ENCODE assay signal across 13 cellular contexts in genomic region chr2:154696771-154697170, GRCh38. TPM values are rescaled to one million over a fixed set of nuclear protein-coding genes. Genes with fewer than 3 reads are reported as not detected.
DNase-seq lines count a peak whose midpoint lies in the region; ATAC-seq, FAIRE-seq and TF ChIP-seq lines count a peak whose summit lies in the region.
"Had no signal": no experiment of that assay in that cellular context is flagged by ENCODE, and none has a peak within 500 bp of the region (broad histone marks: within the 10 kb centered on the region; RNA-seq: fewer than 3 reads in every experiment).

No MANE protein-coding gene starts in this region.

- intact Hi-C loops in HepG2 (cut with micrococcal nuclease; ENCODE audit: unreplicated experiment) = no loop called here
- intact Hi-C loops in dorsolateral prefrontal cortex (cut with DNase I) = no loop called here
- intact Hi-C loops in mucosa of descending colon (cut with DNase I, micrococcal nuclease) = no loop called here

- 23% methylated on average over 1 of the region's 1 CpG for WGBS in liver
- WGBS in HepG2 (ENCODE audit: low lambda C conversion rate) = 0% methylated on average over 1 of the region's 1 CpG
- WGBS in urinary bladder = 32% methylated on average over 1 of the region's 1 CpG

- peak overlapping the region; percentile 20 to 90 (median 87) for H3K4me3 ChIP-seq in liver (ENCODE audit: low read depth in 1 of 3, low read length in 3 of 3)
- no peak overlapping the region for H3K4me3 ChIP-seq in HepG2 (replicated peaks in 1 of 3; ENCODE audit: insufficient read depth in 1 of 3, low read depth in 2 of 3, low read length in 3 of 3)
- peak overlapping the region in 58 of 59 donors; percentile 11 to 81 (median 66) for H3K4me3 ChIP-seq in dorsolateral prefrontal cortex
- no peak overlapping the region for H3K4me3 ChIP-seq in mucosa of descending colon
- H3K4me3 ChIP-seq in urinary bladder (ENCODE audit: low read depth, low read length) = peak overlapping the region; percentile 47
- H3K4me3 ChIP-seq in effector memory CD4-positive, alpha-beta T cell (ENCODE audit: insufficient read depth, low read depth, low read length, poor library complexity, severe bottlenecking) = no peak overlapping the region
- no peak overlapping the region for H3K4me3 ChIP-seq in Karpas-422 (ENCODE audit: low read length)

- POLR2A ChIA-PET in HepG2 (lab: Yijun Ruan, JAX) = no interaction called here

- ATAC-seq in HepG2 (no peak), mucosa of descending colon (peak; percentile 20)
- ATAC-seq: activated T-cell treated with anti-CD3 and anti-CD28 coated beads, Interleukin-2, amount 50 U/mL, for 72 hours had no signal

- no peaks in the 10 kb centered on the region for H4K20me1 ChIP-seq in HepG2 (ENCODE audit: insufficient read depth, low read length)
- H4K20me1 ChIP-seq in Karpas-422 (ENCODE audit: insufficient read depth, low read depth, low read length) = no peaks in the 10 kb centered on the region

- H3K9ac ChIP-seq in liver (ENCODE audit: low read depth in 1 of 2, low read length in 2 of 2) (no peak overlapping the region), HepG2 (ENCODE audit: insufficient read depth, low read depth, low read length) (no peak overlapping the region), Karpas-422 (ENCODE audit: low read length) (no peak overlapping the region)

- FAIRE-seq in HepG2 (lab: Jason Lieb, UNC) = no peak
- FAIRE-seq: pancreas had no signal

- H3K27ac ChIP-seq in liver (ENCODE audit: low read depth in 1 of 2, low read length in 2 of 2) (peak overlapping the region in 1 of 2 donors; percentile 79), HepG2 (ENCODE audit: extremely low read length, insufficient read depth, low read length) (no peak overlapping the region), dorsolateral prefrontal cortex (peak overlapping the region in 54 of 59 donors; percentile 24 to 96 (median 85)), urinary bladder (ENCODE audit: low read depth) (no peak overlapping the region), Karpas-422 (ENCODE audit: low read length) (no peak overlapping the region)
- H3K27ac ChIP-seq in effector memory CD4-positive, alpha-beta T cell (ENCODE audit: insufficient read depth, low read length, poor library complexity, severe bottlenecking) = no peak overlapping the region
- H3K27ac ChIP-seq: pancreas, uterus had no signal

- H3K9me2 ChIP-seq in Karpas-422 (replicated peaks; ENCODE audit: insufficient read depth, low read length) = no peaks in the 10 kb centered on the region

- no peak for TF ChIP-seq CTCF in liver (IDR thresholded peaks at IDR 0.05; ENCODE audit: low read depth, low read length, missing input control)
- TF ChIP-seq CTCF in HepG2 (CRISPR knock-in tag; IDR thresholded peaks at IDR 0.05) = no peak
- TF ChIP-seq CTCF in dorsolateral prefrontal cortex (IDR thresholded peaks at IDR 0.05 in 54 of 56, conservative IDR thresholded peaks at IDR 0.05 in 2 of 56; ENCODE audit: low read depth in 1 of 56, partially characterized antibody in 56 of 56) = no peak
- no peak for TF ChIP-seq CTCF in mucosa of descending colon (IDR thresholded peaks at IDR 0.05)

- H3K27me3 ChIP-seq in liver (ENCODE audit: control insufficient read depth in 4 of 4, insufficient read depth in 4 of 4, low read length in 3 of 4) (no peaks in the 10 kb centered on the region), HepG2 (ENCODE audit: control insufficient read depth in 1 of 2, insufficient read depth in 2 of 2, low read length in 2 of 2) (peaks cover 0 to 20% of the 10 kb centered on the region in 2 experiments; a peak in 3 of 5 replicates), dorsolateral prefrontal cortex (peaks cover 0 to 14% (median 0%) of the 10 kb centered on the region in 45 donors), Karpas-422 (ENCODE audit: low read length) (no peaks in the 10 kb centered on the region)
- H3K27me3 ChIP-seq in effector memory CD4-positive, alpha-beta T cell (replicated peaks; ENCODE audit: control insufficient read depth, insufficient read depth, low read length, poor library complexity, severe bottlenecking) = no peaks in the 10 kb centered on the region
- H3K27me3 ChIP-seq: pancreas had no signal

- TF ChIP-seq RAD21 in liver (IDR thresholded peaks at IDR 0.05) (peak in 1 of 2 donors; percentile 2), HepG2 (CRISPR knock-in tag; IDR thresholded peaks at IDR 0.05) (no peak)

- in situ Hi-C loops in HepG2 (cut with HindIII; ENCODE audit: extremely low pct_ligation_motif_present, low pct_unique_long_range_greater_than_20kb) = no loop called here

- H3K9me3 ChIP-seq in liver (ENCODE audit: control insufficient read depth in 4 of 4, low read length in 3 of 4) = no peaks in the 10 kb centered on the region
- no peaks in the 10 kb centered on the region for H3K9me3 ChIP-seq in HepG2 (ENCODE audit: low read length)
- H3K9me3 ChIP-seq in mucosa of descending colon = no peaks in the 10 kb centered on the region
- no peaks in the 10 kb centered on the region for H3K9me3 ChIP-seq in effector memory CD4-positive, alpha-beta T cell (ENCODE audit: control insufficient read depth, low read length)
- H3K9me3 ChIP-seq in Karpas-422 (ENCODE audit: low read length) = peaks cover 3% of the 10 kb centered on the region; the same call in 1 of the 2 replicates
- H3K9me3 ChIP-seq: pancreas, uterus had no signal

- TF ChIP-seq EP300 in HepG2 (IDR thresholded peaks at IDR 0.05; ENCODE audit: low read depth in 2 of 2, low read length in 2 of 2) = no peak
- no peak for TF ChIP-seq EP300 in HepG2 (CRISPR knock-in tag; IDR thresholded peaks at IDR 0.05; ENCODE audit: borderline replicate concordance)

- CTCF ChIA-PET in HepG2 (lab: Yijun Ruan, JAX; ENCODE audit: low intra/inter-chr PET ratio, low total read pairs) = no interaction called here

- no TSS peak for BruUV-seq in HepG2 (replicated peaks; lab: Mats Ljungman, UMichigan)

- no peaks in the 10 kb centered on the region for H3K36me3 ChIP-seq in liver (ENCODE audit: control insufficient read depth in 4 of 4, insufficient read depth in 3 of 4, low read depth in 1 of 4, low read length in 3 of 4)
- H3K36me3 ChIP-seq in HepG2 (replicated peaks in 1 of 2; ENCODE audit: control insufficient read depth in 1 of 2, insufficient read depth in 2 of 2, low read length in 2 of 2) = no peaks in the 10 kb centered on the region
- no peaks in the 10 kb centered on the region for H3K36me3 ChIP-seq in mucosa of descending colon (ENCODE audit: low read depth)
- no peaks in the 10 kb centered on the region for H3K36me3 ChIP-seq in urinary bladder (ENCODE audit: insufficient read depth)
- no peaks in the 10 kb centered on the region for H3K36me3 ChIP-seq in effector memory CD4-positive, alpha-beta T cell (ENCODE audit: control insufficient read depth, insufficient read depth, low read length)
- no peaks in the 10 kb centered on the region for H3K36me3 ChIP-seq in Karpas-422 (ENCODE audit: insufficient read depth, low read length)
- H3K36me3 ChIP-seq: pancreas, uterus had no signal

- H3K4me1 ChIP-seq in liver (ENCODE audit: control insufficient read depth in 4 of 4, insufficient read depth in 4 of 4, low read length in 3 of 4) (peaks cover 0 to 40% (median 17%) of the 10 kb centered on the region in 4 donors), HepG2 (ENCODE audit: insufficient read depth, low read length) (no peaks in the 10 kb centered on the region), mucosa of descending colon (ENCODE audit: low read depth) (peaks cover 20% of the 10 kb centered on the region), urinary bladder (ENCODE audit: insufficient read depth) (no peaks in the 10 kb centered on the region), Karpas-422 (ENCODE audit: low read length) (no peaks in the 10 kb centered on the region)
- no peaks in the 10 kb centered on the region for H3K4me1 ChIP-seq in effector memory CD4-positive, alpha-beta T cell (ENCODE audit: control insufficient read depth, insufficient read depth, low read length, poor library complexity, severe bottlenecking)
- H3K4me1 ChIP-seq: uterus had no signal

- no peaks in the 10 kb centered on the region for H3K79me2 ChIP-seq in HepG2 (ENCODE audit: insufficient read depth, low read length)
- H3K79me2 ChIP-seq in Karpas-422 (ENCODE audit: low read length) = no peaks in the 10 kb centered on the region

- H2AFZ ChIP-seq in HepG2 (ENCODE audit: low read length) (no peak overlapping the region), Karpas-422 (ENCODE audit: low read length) (no peak overlapping the region)

- TF ChIP-seq POLR2A in HepG2 (IDR thresholded peaks at IDR 0.05; ENCODE audit: insufficient read depth in 1 of 2, low read depth in 2 of 2, low read length in 2 of 2) = no peak

- H3K4me2 ChIP-seq in HepG2 (ENCODE audit: low read depth, low read length) = no peak overlapping the region
- no peak overlapping the region for H3K4me2 ChIP-seq in Karpas-422 (ENCODE audit: low read depth, low read length, poor library complexity, severe bottlenecking)

- DNase-seq in HepG2 (ENCODE audit: low spot score) (no peak), dorsolateral prefrontal cortex (no peak), mucosa of descending colon (no peak), Karpas-422 (no peak)
- no peak for DNase-seq in effector memory CD4-positive, alpha-beta T cell
- DNase-seq in activated CD4-positive, alpha-beta T cell treated with anti-CD3 and anti-CD28 coated beads for 1 hour = no peak
- DNase-seq: activated CD4-positive, alpha-beta T cell treated with anti-CD3 and anti-CD28 coated beads, Interleukin-2, amount 10 ng/mL, durations not matched to agents 24 days and 14 days; activated T-cell treated with anti-CD3 and anti-CD28 coated beads, Interleukin-2, amount 50 U/mL, for 72 hours; uterus had no signal

RNA-seq across cellular contexts. Expression of gene KCNJ3, which starts 1.7 kb away (rescaled TPM):
- total RNA-seq in liver (1 to 10 TPM in 1 of 2 donors, under 1 TPM in 1; 0.23 to 1.3 TPM), HepG2 (2016; rRNA removed; fragmentation: Illumina TruSeq; extraction: Trizol) (not detected in 2 replicates), dorsolateral prefrontal cortex (10 to 100 TPM; 15.7 to 78.4 (median 50.4) TPM), mucosa of descending colon (under 1 TPM; 0.29 to 0.54 (median 0.38) TPM), urinary bladder (2.3 TPM)
- polyA plus RNA-seq in liver (under 1 TPM; 0.39 to 0.47 TPM), HepG2 (2011; rRNA removed) (not detected in 2 replicates), urinary bladder (0.52 TPM)
- total RNA-seq in HepG2 (2016; cell fraction: cytosol; rRNA removed; fragmentation: Illumina TruSeq; extraction: Trizol; ENCODE audit: low read depth) = not detected in 2 replicates
- total RNA-seq in HepG2 (2016; cell fraction: insoluble cytoplasmic fraction; rRNA removed; fragmentation: Illumina TruSeq; extraction: Trizol) = not detected in 2 replicates
- not detected in 2 replicates for total RNA-seq in HepG2 (2016; cell fraction: membrane; rRNA removed; fragmentation: Illumina TruSeq; extraction: Trizol)
- total RNA-seq in HepG2 (2016; cell fraction: nucleus; rRNA removed; fragmentation: Illumina TruSeq; extraction: Trizol) = not detected in 2 replicates
- not detected in 2 replicates for polyA plus RNA-seq in HepG2 (2011; cell fraction: cytosol; rRNA removed)
- polyA plus RNA-seq in HepG2 (2011; cell fraction: nucleus; rRNA removed) = not detected in 2 replicates
- not detected in 2 replicates for polyA plus RNA-seq in HepG2 (2012)
- polyA plus RNA-seq in HepG2 (2016; cell fraction: cytosol; fragmentation: Illumina TruSeq; extraction: Trizol; ENCODE audit: low read depth) = not detected in 2 replicates
- not detected in 2 replicates for polyA plus RNA-seq in HepG2 (2016; cell fraction: insoluble cytoplasmic fraction; fragmentation: Illumina TruSeq; extraction: Trizol; ENCODE audit: low read depth)
- not detected in 2 replicates for polyA plus RNA-seq in HepG2 (2016; cell fraction: membrane; fragmentation: Illumina TruSeq; extraction: Trizol; ENCODE audit: low read depth)
- not detected in 2 replicates for polyA plus RNA-seq in HepG2 (2016; cell fraction: nucleus; fragmentation: Illumina TruSeq; extraction: Trizol; ENCODE audit: insufficient read depth, low read depth)
- not detected in 2 replicates for polyA minus RNA-seq in HepG2 (2011; rRNA and poly(A)+ RNA removed; ENCODE audit: low replicate concordance)
- not detected in 2 replicates for polyA minus RNA-seq in HepG2 (2011; cell fraction: cytosol; rRNA and poly(A)+ RNA removed)
- polyA minus RNA-seq in HepG2 (2011; cell fraction: nucleus; rRNA and poly(A)+ RNA removed) = not detected in 2 replicates
- not detected in 2 replicates for total RNA-seq in Karpas-422 (2014; rRNA removed; shearing (Covaris generic); ENCODE audit: low replicate concordance)
- total RNA-seq: activated CD4-positive, alpha-beta T cell treated with anti-CD3 and anti-CD28 coated beads, Interleukin-2, amount 10 ng/mL, durations not matched to agents 24 days and 14 days; activated T-cell treated with anti-CD3 and anti-CD28 coated beads, Interleukin-2, amount 50 U/mL, for 72 hours; T-helper 1 cell treated with Interleukin-12 subunit alpha and Interleukin-12 subunit beta and Interleukin-4 antibody, amounts not matched to agents 30 ng/mL and 1 ng/mL, for 36 hours had no signal

Comparison
In these comparisons a context has a peak if more than half of its experiments do, and no peak if none do; other contexts are left out.
1. H3K4me3 ChIP-seq: peak in liver (3 of 3), dorsolateral prefrontal cortex (58 of 59) and urinary bladder (single experiment); none in HepG2 (0 of 3), mucosa of descending colon (single experiment), effector memory CD4-positive, alpha-beta T cell (single experiment) and Karpas-422 (single experiment).
2. H3K27ac ChIP-seq: peak in dorsolateral prefrontal cortex (54 of 59); none in HepG2 (single experiment), urinary bladder (single experiment), effector memory CD4-positive, alpha-beta T cell (single experiment) and Karpas-422 (single experiment).